In genomic region chr2:73901143-73901542, GRCh38 we compare ENCODE assay signal across 27 cellular contexts. TPM values are rescaled to one million over a fixed set of nuclear protein-coding genes. Genes with fewer than 3 reads are reported as not detected.
"Had no signal": no experiment of that assay in that cellular context is flagged by ENCODE, and none has a peak within 500 bp of the region (broad histone marks: within the 10 kb centered on the region; RNA-seq: fewer than 3 reads in every experiment).

No MANE protein-coding gene starts in this region.

- H3K36me3 Mint-ChIP-seq: activated CD4-positive, alpha-beta memory T cell treated with anti-CD3 and anti-CD28 coated beads for 36 hours; activated naive CD8-positive, alpha-beta T cell treated with anti-CD3 and anti-CD28 coated beads, Interleukin-2, amount 10 ng/mL, durations not matched to agents 7 days and 5 days; T-cell had no signal

- H3K27me3 ChIP-seq: adrenal gland, MG63 had no signal

- H3K27me3 Mint-ChIP-seq: activated CD4-positive, alpha-beta memory T cell treated with anti-CD3 and anti-CD28 coated beads for 36 hours; activated naive CD8-positive, alpha-beta T cell treated with anti-CD3 and anti-CD28 coated beads, Interleukin-2, amount 10 ng/mL, durations not matched to agents 7 days and 5 days; T-cell had no signal

- H3K36me3 ChIP-seq: adrenal gland, MG63 had no signal

- H3K9ac ChIP-seq: KMS-11 had no signal

- H3K4me3 ChIP-seq: adrenal gland, MG63, SK-N-MC had no signal

- H3K4me3 Mint-ChIP-seq: activated CD4-positive, alpha-beta memory T cell treated with anti-CD3 and anti-CD28 coated beads for 36 hours; activated CD4-positive, alpha-beta T cell treated with anti-CD3 and anti-CD28 coated beads, Interleukin-2, amount 10 ng/mL, durations not matched to agents 7 days and 5 days; activated naive CD8-positive, alpha-beta T cell treated with anti-CD3 and anti-CD28 coated beads, Interleukin-2, amount 10 ng/mL, durations not matched to agents 7 days and 5 days; T-cell had no signal

- H3K9me3 Mint-ChIP-seq: activated CD4-positive, alpha-beta memory T cell treated with anti-CD3 and anti-CD28 coated beads for 36 hours; activated CD4-positive, alpha-beta T cell treated with anti-CD3 and anti-CD28 coated beads, Interleukin-2, amount 10 ng/mL, durations not matched to agents 7 days and 5 days; activated naive CD8-positive, alpha-beta T cell treated with anti-CD3 and anti-CD28 coated beads, Interleukin-2, amount 10 ng/mL, durations not matched to agents 7 days and 5 days; T-cell had no signal

- H3K27ac ChIP-seq: adrenal gland, KMS-11, SK-N-MC had no signal

- DNase-seq: activated CD4-positive, alpha-beta memory T cell treated with anti-CD3 and anti-CD28 coated beads for 36 hours; activated CD4-positive, alpha-beta T cell treated with anti-CD3 and anti-CD28 coated beads, Interleukin-2, amount 10 ng/mL, durations not matched to agents 7 days and 5 days; activated CD4-positive, CD25-positive, alpha-beta regulatory T cell; activated CD8-positive, alpha-beta memory T cell treated with anti-CD3 and anti-CD28 coated beads, Interleukin-2, amount 50 U/mL, for 4 hours; activated naive CD4-positive, alpha-beta T cell treated with anti-CD3 and anti-CD28 coated beads, Interleukin-2, amount 50 U/mL, for 16 hours; activated naive CD8-positive, alpha-beta T cell treated with anti-CD3 and anti-CD28 coated beads, Interleukin-2, amount 10 ng/mL, durations not matched to agents 7 days and 5 days; activated T-cell treated with anti-CD3 and anti-CD28 coated beads, Interleukin-2, amount 50 U/mL, for 1 hour; adrenal gland; anterior cingulate cortex; caudate nucleus; MG63; NCI-H1105 treated with DMSO at 0.1 percent for 48 hours; NCI-H1436 treated with DMSO at 0.1 percent for 48 hours; NCI-H187; NCI-H2081 treated with DMSO at 0.1 percent for 48 hours; NCI-H2171; NCI-H2227 treated with DMSO at 0.1 percent for 48 hours; NCI-H446 treated with DMSO at 0.1 percent for 48 hours; NCI-H524 treated with DMSO at 0.1 percent for 48 hours; NCI-H748 treated with DMSO at 0.1 percent for 48 hours; RPMI8226; T-cell; T1000 had no signal

- H3K9me3 ChIP-seq: adrenal gland, MG63 had no signal

- H3K27ac Mint-ChIP-seq: activated CD4-positive, alpha-beta memory T cell treated with anti-CD3 and anti-CD28 coated beads for 36 hours; activated CD4-positive, alpha-beta T cell treated with anti-CD3 and anti-CD28 coated beads, Interleukin-2, amount 10 ng/mL, durations not matched to agents 7 days and 5 days; activated naive CD8-positive, alpha-beta T cell treated with anti-CD3 and anti-CD28 coated beads, Interleukin-2, amount 10 ng/mL, durations not matched to agents 7 days and 5 days; T-cell had no signal

- H3K4me2 ChIP-seq: KMS-11 had no signal

- H3K4me1 ChIP-seq: adrenal gland had no signal

- ATAC-seq: Right ventricle myocardium inferior, T-cell had no signal

RNA-seq across cellular contexts. Expression of gene ACTG2, which starts 8.3 kb away (rescaled TPM):
- total RNA-seq: activated CD4-positive, alpha-beta memory T cell treated with anti-CD3 and anti-CD28 coated beads for 36 hours; activated CD4-positive, alpha-beta T cell treated with anti-CD3 and anti-CD28 coated beads, Interleukin-2, amount 10 ng/mL, durations not matched to agents 7 days and 5 days; OCI-LY7 had no signal
